In the genomic region with DNA sequence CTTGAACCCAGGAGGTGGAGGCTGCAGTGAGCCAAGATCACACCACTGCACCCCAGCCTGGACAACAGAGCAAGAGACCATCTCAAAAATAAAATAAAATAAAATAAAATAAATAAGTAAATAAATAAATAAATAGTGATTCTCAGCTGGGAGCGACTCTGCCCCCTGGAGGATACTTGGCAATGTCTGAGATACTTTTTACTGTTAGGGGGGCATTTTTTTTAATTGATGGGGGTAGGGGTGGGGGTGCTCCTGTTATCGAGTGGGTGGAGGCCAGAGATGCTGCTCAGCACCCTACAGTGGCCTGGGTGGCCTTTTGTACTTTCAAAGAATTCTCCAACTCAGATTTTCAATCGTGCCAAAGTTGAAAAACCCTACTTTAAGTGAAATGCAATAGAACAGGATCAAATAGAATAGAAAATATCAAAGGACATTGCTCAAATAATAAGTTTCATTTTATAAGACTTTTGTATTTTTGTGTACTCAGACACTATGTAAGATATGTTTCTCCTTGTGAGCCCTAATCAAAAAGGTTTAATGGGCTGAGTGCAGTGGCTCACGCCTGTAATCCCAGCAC, we compare ENCODE assay signal across 11 cellular contexts. TPM values are rescaled to one million over a fixed set of nuclear protein-coding genes. Genes with fewer than 3 reads are reported as not detected.
DNase-seq lines count a peak whose midpoint lies in the region; ATAC-seq, FAIRE-seq and TF ChIP-seq lines count a peak whose summit lies in the region.
"Had no signal": no experiment of that assay in that cellular context is flagged by ENCODE, and none has a peak within 500 bp of the region (broad histone marks: within the 10 kb centered on the region; RNA-seq: fewer than 3 reads in every experiment).

No MANE protein-coding gene starts in this region.

- H3K4me3 Mint-ChIP-seq in HFFc6 (no peak overlapping the region), neural progenitor cell (no peak overlapping the region)

- no peaks in the 10 kb centered on the region for H4K20me1 ChIP-seq in neural progenitor cell (ENCODE audit: low read depth)

- FAIRE-seq in D721Med (lab: Jason Lieb, UNC): no peak

- no peaks in the 10 kb centered on the region for H3K9me3 Mint-ChIP-seq in HFFc6
- peaks cover 6% of the 10 kb centered on the region for H3K9me3 Mint-ChIP-seq in neural progenitor cell

- no peak overlapping the region for H3K27ac Mint-ChIP-seq in HFFc6
- no peak overlapping the region for H3K27ac Mint-ChIP-seq in neural progenitor cell

- H3K36me3 Mint-ChIP-seq in HFFc6 (ENCODE audit: low read depth): no peaks in the 10 kb centered on the region
- no peaks in the 10 kb centered on the region for H3K36me3 Mint-ChIP-seq in neural progenitor cell

- no peak for DNase-seq in D721Med (ENCODE audit: insufficient read length, low spot score)
- DNase-seq in HFFc6: no peak
- no peak for DNase-seq in brain microvascular endothelial cell
- no peak for DNase-seq in neural progenitor cell (ENCODE audit: low spot score)
- DNase-seq in NCI-H524 (lab: John Stamatoyannopoulos, UW): no peak
- DNase-seq in NCI-H2107 treated with DMSO at 0.1 percent for 48 hours (lab: John Stamatoyannopoulos, UW; ENCODE audit: unreplicated experiment): no peak
- DNase-seq: islet precursor cell, KG1, NCI-H748 treated with DMSO at 0.1 percent for 48 hours had no signal

- H3K4me1 Mint-ChIP-seq in HFFc6 (ENCODE audit: low read depth) (no peaks in the 10 kb centered on the region), neural progenitor cell (peaks cover 10% of the 10 kb centered on the region)

- ATAC-seq in esophagus mucosa (no peak), GM19455 (IDR thresholded peaks at IDR 0.05; ENCODE audit: unreplicated experiment) (no peak)

- no peak overlapping the region for H2AFZ ChIP-seq in neural progenitor cell (replicated peaks)

- no peaks in the 10 kb centered on the region for H3K9me3 ChIP-seq in neural progenitor cell (ENCODE audit: low read depth)

- no peaks in the 10 kb centered on the region for H3K79me2 ChIP-seq in neural progenitor cell (ENCODE audit: low read depth)

- H3K4me1 ChIP-seq in neural progenitor cell: no peaks in the 10 kb centered on the region

- H3K36me3 ChIP-seq in brain microvascular endothelial cell (replicated peaks): no peaks in the 10 kb centered on the region
- H3K36me3 ChIP-seq in neural progenitor cell: no peaks in the 10 kb centered on the region

- H3F3A ChIP-seq in neural progenitor cell (ENCODE audit: low read depth): no peaks in the 10 kb centered on the region

- in situ Hi-C loops in brain microvascular endothelial cell (cut with HindIII; ENCODE audit: low pct_ligation_motif_present, low sequenced_read_pairs): no loop called here

- no peak overlapping the region for H3K27ac ChIP-seq in brain microvascular endothelial cell
- no peak overlapping the region for H3K27ac ChIP-seq in neural progenitor cell

- peak; percentile 11 for TF ChIP-seq CTCF in D721Med (IDR thresholded peaks at IDR 0.05; ENCODE audit: insufficient read depth, missing control alignments)
- TF ChIP-seq CTCF in HFFc6 (IDR thresholded peaks at IDR 0.05): peak; percentile 85
- peak; percentile 72 for TF ChIP-seq CTCF in brain microvascular endothelial cell (IDR thresholded peaks at IDR 0.05; ENCODE audit: low read depth, low read length, missing control alignments)
- TF ChIP-seq CTCF in neural progenitor cell (IDR thresholded peaks at IDR 0.05): peak; percentile 31

- H3K4me2 ChIP-seq in neural progenitor cell: no peak overlapping the region

- H3K4me3 ChIP-seq in brain microvascular endothelial cell (ENCODE audit: low read depth, low read length): no peak overlapping the region
- H3K4me3 ChIP-seq in neural progenitor cell: no peak overlapping the region

- H3K27me3 Mint-ChIP-seq in HFFc6 (ENCODE audit: insufficient read depth): peaks cover 5% of the 10 kb centered on the region; the same call in 1 of the 2 replicates
- H3K27me3 Mint-ChIP-seq in neural progenitor cell (ENCODE audit: insufficient read depth, low read depth): peaks cover 6% of the 10 kb centered on the region

- H3K9ac ChIP-seq in neural progenitor cell: no peak overlapping the region

- H3K27me3 ChIP-seq in brain microvascular endothelial cell (replicated peaks) (no peaks in the 10 kb centered on the region), neural progenitor cell (peaks cover 8% of the 10 kb centered on the region)

RNA-seq across cellular contexts. Expression of a gene that starts 7.1 kb away (rescaled TPM):
- total RNA-seq in HFFc6 (2021; fragmentation: NEBNext Ultra II Directional; extraction: Animal tissue kit (Norgen Biotek cat#: 25700)): 100 to 1,000 TPM; 106 to 114 (median 107) TPM
- total RNA-seq in neural progenitor cell (ENCODE audit: low replicate concordance) (28.0 and 73.6 TPM in 2 replicates), esophagus mucosa (65.4 TPM)

RNA-seq across cellular contexts. Expression of a gene that starts 18.4 kb away (rescaled TPM):
- 10 to 100 TPM; 40.8 to 60.7 (median 47.9) TPM for total RNA-seq in HFFc6 (2021; fragmentation: NEBNext Ultra II Directional; extraction: Animal tissue kit (Norgen Biotek cat#: 25700))
- total RNA-seq in neural progenitor cell (ENCODE audit: low replicate concordance) (19.7 and 94.7 TPM in 2 replicates), esophagus mucosa (74.8 TPM)

RNA-seq across cellular contexts. Expression of a gene that starts 20.8 kb away (rescaled TPM):
- total RNA-seq in HFFc6 (2021; fragmentation: NEBNext Ultra II Directional; extraction: Animal tissue kit (Norgen Biotek cat#: 25700)): not detected
- not detected in 2 replicates for total RNA-seq in neural progenitor cell (ENCODE audit: low replicate concordance)
- 1.8 TPM for total RNA-seq in esophagus mucosa

RNA-seq across cellular contexts. Expression of a gene that starts 21.5 kb away (rescaled TPM):
- 1 to 10 TPM; 1.1 to 2.0 (median 1.5) TPM for total RNA-seq in HFFc6 (2021; fragmentation: NEBNext Ultra II Directional; extraction: Animal tissue kit (Norgen Biotek cat#: 25700))
- total RNA-seq in neural progenitor cell (ENCODE audit: low replicate concordance): 0.92 and 2.7 TPM in 2 replicates
- total RNA-seq in esophagus mucosa: 1.5 TPM

RNA-seq across cellular contexts. Expression of a gene that starts 38.8 kb away (rescaled TPM):
- 10 to 100 TPM; 70.4 to 75.1 (median 71.4) TPM for total RNA-seq in HFFc6 (2021; fragmentation: NEBNext Ultra II Directional; extraction: Animal tissue kit (Norgen Biotek cat#: 25700))
- 36.9 and 46.9 TPM in 2 replicates for total RNA-seq in neural progenitor cell (ENCODE audit: low replicate concordance)
- total RNA-seq in esophagus mucosa: 32.6 TPM

Comparison
In these comparisons a context has a peak if more than half of its experiments do, and no peak if none do; other contexts are left out.
1. CTCF ChIP-seq: peak in every context shown above with its lines; median percentile 85 in HFFc6; 72 in brain microvascular endothelial cell; 31 in neural progenitor cell; 11 in D721Med.